6 cellular contexts compared by ENCODE assay signal in genomic region chr1:43365678-43366077, GRCh38. TPM values are rescaled to one million over a fixed set of nuclear protein-coding genes. Genes with fewer than 3 reads are reported as not detected.
DNase-seq lines count a peak whose midpoint lies in the region; ATAC-seq and TF ChIP-seq lines count a peak whose summit lies in the region.

No MANE protein-coding gene starts in this region.

- peaks cover 42% of the 10 kb centered on the region for H3K36me3 Mint-ChIP-seq in activated naive CD4-positive, alpha-beta T cell treated with anti-CD3 and anti-CD28 coated beads for 36 hours (ENCODE audit: low read depth)

- H3K27me3 Mint-ChIP-seq in activated naive CD4-positive, alpha-beta T cell treated with anti-CD3 and anti-CD28 coated beads for 36 hours (ENCODE audit: low read depth): no peaks in the 10 kb centered on the region

- intact Hi-C loops in activated naive CD4-positive, alpha-beta T cell treated with anti-CD3 and anti-CD28 coated beads for 36 hours (cut with micrococcal nuclease): loop anchor here (5.0 to 10.0 kb wide), 2 partner anchors 408 to 579 kb away; partner anchors contain the start of genes IPO13 and SLC2A1

- H3K4me3 Mint-ChIP-seq in activated naive CD4-positive, alpha-beta T cell treated with anti-CD3 and anti-CD28 coated beads for 36 hours: peak overlapping the region; percentile 88

- CTCF ChIA-PET in activated naive CD4-positive, alpha-beta T cell treated with anti-CD3 and anti-CD28 coated beads for 36 hours (lab: Charles Lee): no interaction called here

- H3K4me3 ChIP-seq in epithelial cell of proximal tubule (ENCODE audit: low read depth, low read length): peak overlapping the region; percentile 94
- no peak overlapping the region for H3K4me3 ChIP-seq in thoracic aorta

- H3K36me3 ChIP-seq in thoracic aorta: peaks cover 41% of the 10 kb centered on the region

- no peaks in the 10 kb centered on the region for H3K9me3 Mint-ChIP-seq in activated naive CD4-positive, alpha-beta T cell treated with anti-CD3 and anti-CD28 coated beads for 36 hours

- ATAC-seq in thoracic aorta (ENCODE audit: insufficient number of reproducible peaks, low FRiP score, low read depth) (no peak), GM21576 (IDR thresholded peaks at IDR 0.05; ENCODE audit: unreplicated experiment) (no peak)

- peak overlapping the region; percentile 66 to 85 for H3K27ac ChIP-seq in thoracic aorta

- peaks cover 15 to 23% of the 10 kb centered on the region in 2 donors for H3K4me1 ChIP-seq in thoracic aorta (ENCODE audit: control insufficient read depth in 1 of 2, low read depth in 2 of 2)

- DNase-seq in activated naive CD4-positive, alpha-beta T cell treated with anti-CD3 and anti-CD28 coated beads for 36 hours: no peak
- DNase-seq in activated naive CD4-positive, alpha-beta T cell treated with Interleukin-2 at 50 U/mL for 16 hours: no peak
- DNase-seq in epithelial cell of proximal tubule (ENCODE audit: low read depth) (no peak), thoracic aorta (ENCODE audit: low spot score) (no peak), anterior cingulate cortex (lab: John Stamatoyannopoulos, UW) (no peak)

- no peaks in the 10 kb centered on the region for H3K9me3 ChIP-seq in thoracic aorta

- H3K27me3 ChIP-seq in thoracic aorta (replicated peaks; ENCODE audit: insufficient read depth): no peaks in the 10 kb centered on the region

- H3K27ac Mint-ChIP-seq in activated naive CD4-positive, alpha-beta T cell treated with anti-CD3 and anti-CD28 coated beads for 36 hours: peak overlapping the region; percentile 57

- peaks cover 46% of the 10 kb centered on the region for H3K4me1 Mint-ChIP-seq in activated naive CD4-positive, alpha-beta T cell treated with anti-CD3 and anti-CD28 coated beads for 36 hours (ENCODE audit: low read depth)

- TF ChIP-seq CTCF in epithelial cell of proximal tubule (conservative IDR thresholded peaks at IDR 0.05; ENCODE audit: low read depth, low read length) (no peak), thoracic aorta (IDR thresholded peaks at IDR 0.05) (no peak)

RNA-seq across cellular contexts. Expression of gene ELOVL1, which starts 2.1 kb away (rescaled TPM):
- 10 to 100 TPM; 42.8 to 44.2 TPM for total RNA-seq in activated naive CD4-positive, alpha-beta T cell treated with anti-CD3 and anti-CD28 coated beads for 36 hours
- 100 and 143 TPM in 2 replicates for total RNA-seq in epithelial cell of proximal tubule
- total RNA-seq in thoracic aorta: 10 to 100 TPM; 36.3 to 40.8 TPM

RNA-seq across cellular contexts. Expression of gene CDC20, which starts 6.9 kb away (rescaled TPM):
- 100 to 1,000 TPM; 179 to 194 TPM for total RNA-seq in activated naive CD4-positive, alpha-beta T cell treated with anti-CD3 and anti-CD28 coated beads for 36 hours
- total RNA-seq in epithelial cell of proximal tubule: 166 and 308 TPM in 2 replicates
- under 1 TPM; 0.35 to 0.41 TPM for total RNA-seq in thoracic aorta

RNA-seq across cellular contexts. Expression of gene MED8, which starts 23.9 kb away (rescaled TPM):
- total RNA-seq in activated naive CD4-positive, alpha-beta T cell treated with anti-CD3 and anti-CD28 coated beads for 36 hours: 10 to 100 TPM; 45.8 to 45.9 TPM
- total RNA-seq in epithelial cell of proximal tubule (25.2 and 41.7 TPM in 2 replicates), thoracic aorta (10 to 100 TPM; 33.8 to 52.7 TPM)

RNA-seq across cellular contexts. Expression of gene SZT2, which starts 24.0 kb away (rescaled TPM):
- 10 to 100 TPM; 26.6 to 28.2 TPM for total RNA-seq in activated naive CD4-positive, alpha-beta T cell treated with anti-CD3 and anti-CD28 coated beads for 36 hours
- total RNA-seq in epithelial cell of proximal tubule (7.7 and 10.6 TPM in 2 replicates), thoracic aorta (10 to 100 TPM; 50.0 to 65.3 TPM)

RNA-seq across cellular contexts. Expression of gene MPL, which starts 28.1 kb away (rescaled TPM):
- total RNA-seq in activated naive CD4-positive, alpha-beta T cell treated with anti-CD3 and anti-CD28 coated beads for 36 hours: not detected
- not detected in 2 replicates for total RNA-seq in epithelial cell of proximal tubule
- total RNA-seq in thoracic aorta: not detected

Comparison
In these comparisons a context has a peak if more than half of its experiments do, and no peak if none do; other contexts are left out.
1. RNA of gene CDC20, which starts 6.9 kb away (total RNA-seq): 179 to 194 TPM in activated naive CD4-positive, alpha-beta T cell treated with anti-CD3 and anti-CD28 coated beads for 36 hours and 166 to 308 TPM in epithelial cell of proximal tubule; 0.35 to 0.41 TPM in thoracic aorta; every median in the first group is over 100 times any median in the second.